27 cellular contexts compared by ENCODE assay signal in the genomic region with DNA sequence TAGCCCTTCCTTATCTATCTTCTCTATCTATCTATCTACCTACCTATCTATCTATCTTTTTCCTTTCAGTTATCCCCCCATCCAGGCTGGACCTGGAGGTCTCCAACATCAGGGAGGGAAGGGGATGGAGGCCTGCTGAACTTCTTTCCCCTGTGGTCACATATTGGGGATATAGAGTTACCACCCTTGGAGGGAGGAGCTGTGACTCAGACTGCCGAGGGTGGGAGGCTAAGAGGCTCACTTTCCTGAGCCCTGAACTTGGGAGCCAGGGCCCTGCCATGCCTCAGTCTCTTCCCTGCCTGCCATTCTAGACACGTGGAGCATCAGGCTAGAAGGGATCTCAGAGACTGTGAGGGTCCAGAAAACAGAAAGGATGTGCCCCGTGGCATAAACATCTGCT. TPM values are rescaled to one million over a fixed set of nuclear protein-coding genes. Genes with fewer than 3 reads are reported as not detected.
DNase-seq lines count a peak whose midpoint lies in the region; ATAC-seq and TF ChIP-seq lines count a peak whose summit lies in the region.
"Had no signal": no experiment of that assay in that cellular context is flagged by ENCODE, and none has a peak within 500 bp of the region (broad histone marks: within the 10 kb centered on the region; RNA-seq: fewer than 3 reads in every experiment).

No MANE protein-coding gene starts in this region.

- H3K36me3 Mint-ChIP-seq in MCF 10A (ENCODE audit: insufficient read depth, unreplicated experiment): no peaks in the 10 kb centered on the region
- H3K36me3 Mint-ChIP-seq in activated T-helper 1 cell treated with anti-CD3 and anti-CD28 coated beads, Interleukin-12 subunit alpha, Interleukin-12 subunit beta, Interleukin-2, Interleukin-4 antibody, amounts not matched to agents 30 ng/mL and 10 ng/mL and 1 ng/mL, durations not matched to agents 14 hours and 24 hours and 36 hours (ENCODE audit: low read depth): no peaks in the 10 kb centered on the region
- H3K36me3 Mint-ChIP-seq: activated naive CD8-positive, alpha-beta T cell treated with anti-CD3 and anti-CD28 coated beads, Interleukin-2, amount 10 ng/mL, durations not matched to agents 7 days and 5 days; memory B cell; naive thymus-derived CD8-positive, alpha-beta T cell had no signal

- dilution Hi-C loops in mammary epithelial cell (cut with HindIII; ENCODE audit: low sequenced_read_pairs): no loop called here

- no TSS peak for BruUV-seq in mammary epithelial cell (replicated peaks; lab: Mats Ljungman, UMichigan)
- BruUV-seq in MCF 10A (replicated peaks; lab: Mats Ljungman, UMichigan): no TSS peak

- WGBS in mammary epithelial cell (ENCODE audit: low coverage, missing lambda C conversion rate): 21% methylated on average over 2 of the region's 3 CpGs
- 43% methylated on average over 3 of the region's 3 CpGs for WGBS in SK-N-SH (ENCODE audit: low lambda C conversion rate)

- TF ChIP-seq EP300 in SK-N-SH (IDR thresholded peaks at IDR 0.05; ENCODE audit: borderline replicate concordance in 1 of 2, low read depth in 1 of 2, low read length in 1 of 2): no peak

- H3K4me2 ChIP-seq in mammary epithelial cell (ENCODE audit: insufficient read depth, low read depth, low read length) (no peak overlapping the region), SK-N-SH (no peak overlapping the region; the same call in 1 of the 2 replicates), fibroblast of lung (ENCODE audit: extremely low read depth, insufficient read depth, low read length) (peak overlapping the region; percentile 17)

- H3K27me3 Mint-ChIP-seq in MCF 10A (ENCODE audit: insufficient read depth, unreplicated experiment): no peaks in the 10 kb centered on the region
- peaks cover 4% of the 10 kb centered on the region for H3K27me3 Mint-ChIP-seq in activated T-helper 1 cell treated with anti-CD3 and anti-CD28 coated beads, Interleukin-12 subunit alpha, Interleukin-12 subunit beta, Interleukin-2, Interleukin-4 antibody, amounts not matched to agents 30 ng/mL and 10 ng/mL and 1 ng/mL, durations not matched to agents 14 hours and 24 hours and 36 hours (ENCODE audit: insufficient read depth)
- H3K27me3 Mint-ChIP-seq: activated CD4-positive, alpha-beta T cell treated with anti-CD3 and anti-CD28 coated beads, Interleukin-2, amount 10 ng/mL, durations not matched to agents 7 days and 5 days; B cell; effector memory CD8-positive, alpha-beta T cell; memory B cell; naive thymus-derived CD8-positive, alpha-beta T cell had no signal

- H3K36me3 ChIP-seq in mammary epithelial cell (ENCODE audit: insufficient read depth, low read length) (no peaks in the 10 kb centered on the region), SK-N-SH (replicated peaks in 1 of 2; ENCODE audit: control insufficient read depth in 1 of 2, insufficient read depth in 2 of 2, low read length in 1 of 2) (no peaks in the 10 kb centered on the region), fibroblast of lung (ENCODE audit: control insufficient read depth, insufficient read depth, low read length) (no peaks in the 10 kb centered on the region)
- H3K36me3 ChIP-seq: esophagus squamous epithelium had no signal

- CTCF ChIA-PET in mammary epithelial cell (lab: Charles Lee; ENCODE audit: low non-redundant PET): no interaction called here
- CTCF ChIA-PET in MCF 10A (lab: Yijun Ruan, JAX): no interaction called here
- CTCF ChIA-PET in SK-N-SH (lab: Yijun Ruan, JAX): no interaction called here
- CTCF ChIA-PET in RWPE1 (lab: Yijun Ruan, JAX): no interaction called here

- DNase-seq in mammary epithelial cell: no peak
- no peak for DNase-seq in MCF 10A (ENCODE audit: unreplicated experiment)
- no peak for DNase-seq in SK-N-SH
- peak in 1 of 2 donors; percentile 29 for DNase-seq in fibroblast of lung (ENCODE audit: low read depth in 2 of 2)
- DNase-seq in cortex of kidney (lab: John Stamatoyannopoulos, UW): no peak
- no peak for DNase-seq in RWPE1 (ENCODE audit: low spot score)
- no peak for DNase-seq in activated T-helper 1 cell treated with anti-CD3 and anti-CD28 coated beads, Interleukin-12 subunit alpha, Interleukin-12 subunit beta, Interleukin-2, Interleukin-4 antibody, amounts not matched to agents 30 ng/mL and 10 ng/mL and 1 ng/mL, durations not matched to agents 14 hours and 24 hours and 36 hours (ENCODE audit: low spot score)
- DNase-seq: activated CD4-positive, alpha-beta T cell treated with anti-CD3 and anti-CD28 coated beads, Interleukin-2, amount 10 ng/mL, durations not matched to agents 7 days and 5 days; activated naive CD8-positive, alpha-beta T cell treated with anti-CD3 and anti-CD28 coated beads, Interleukin-2, amount 10 ng/mL, durations not matched to agents 7 days and 5 days; body of pancreas; Caco-2; effector memory CD8-positive, alpha-beta T cell; esophagus squamous epithelium; GOT3; naive thymus-derived CD8-positive, alpha-beta T cell; NCI-H146; NCI-H2171; stimulated activated CD4-positive, alpha-beta T cell treated with anti-CD3 and anti-CD28 coated beads, Interleukin-12 subunit alpha, Interleukin-12 subunit beta, amount 100 ng/mL, for 4 hours; stimulated activated CD4-positive, alpha-beta T cell treated with anti-CD3 and anti-CD28 coated beads, Interleukin-4, amount 100 ng/mL, for 4 hours; stimulated activated naive CD8-positive, alpha-beta T cell treated with anti-CD3 and anti-CD28 coated beads, Interleukin-15, Interleukin-2, amounts not matched to agents 100 U/mL and 50 U/mL, for 24 hours had no signal

- no peak for TF ChIP-seq RAD21 in SK-N-SH (IDR thresholded peaks at IDR 0.05; ENCODE audit: low read length)

- no peak overlapping the region for H3K4me3 Mint-ChIP-seq in MCF 10A (ENCODE audit: unreplicated experiment)
- no peak overlapping the region for H3K4me3 Mint-ChIP-seq in activated T-helper 1 cell treated with anti-CD3 and anti-CD28 coated beads, Interleukin-12 subunit alpha, Interleukin-12 subunit beta, Interleukin-2, Interleukin-4 antibody, amounts not matched to agents 30 ng/mL and 10 ng/mL and 1 ng/mL, durations not matched to agents 14 hours and 24 hours and 36 hours
- H3K4me3 Mint-ChIP-seq: activated CD4-positive, alpha-beta T cell treated with anti-CD3 and anti-CD28 coated beads, Interleukin-2, amount 10 ng/mL, durations not matched to agents 7 days and 5 days; activated naive CD8-positive, alpha-beta T cell treated with anti-CD3 and anti-CD28 coated beads, Interleukin-2, amount 10 ng/mL, durations not matched to agents 7 days and 5 days; B cell; effector memory CD8-positive, alpha-beta T cell; memory B cell; naive thymus-derived CD8-positive, alpha-beta T cell; T-helper 1 cell treated with Interleukin-12 subunit alpha and Interleukin-12 subunit beta and Interleukin-4 antibody, amounts not matched to agents 30 μg/mL and 1 μg/mL, for 36 hours had no signal

- H3K79me2 ChIP-seq in mammary epithelial cell (ENCODE audit: insufficient read depth, low read length) (no peaks in the 10 kb centered on the region), SK-N-SH (ENCODE audit: insufficient read depth) (no peaks in the 10 kb centered on the region), fibroblast of lung (ENCODE audit: control insufficient read depth, insufficient read depth, low read length) (no peaks in the 10 kb centered on the region)

- no peak overlapping the region for H3K27ac Mint-ChIP-seq in MCF 10A (ENCODE audit: low read depth, unreplicated experiment)
- no peak overlapping the region for H3K27ac Mint-ChIP-seq in activated T-helper 1 cell treated with anti-CD3 and anti-CD28 coated beads, Interleukin-12 subunit alpha, Interleukin-12 subunit beta, Interleukin-2, Interleukin-4 antibody, amounts not matched to agents 30 ng/mL and 10 ng/mL and 1 ng/mL, durations not matched to agents 14 hours and 24 hours and 36 hours
- H3K27ac Mint-ChIP-seq: activated CD4-positive, alpha-beta T cell treated with anti-CD3 and anti-CD28 coated beads, Interleukin-2, amount 10 ng/mL, durations not matched to agents 7 days and 5 days; activated naive CD8-positive, alpha-beta T cell treated with anti-CD3 and anti-CD28 coated beads, Interleukin-2, amount 10 ng/mL, durations not matched to agents 7 days and 5 days; activated T-helper 2 cell treated with anti-CD3 and anti-CD28 coated beads, Interferon-gamma antibody, Interleukin-2, Interleukin-4, amounts not matched to agents 10 μg/mL and 5 μg/mL and 100 μg/mL, durations not matched to agents 14 hours and 24 hours and 36 hours; B cell; memory B cell; T-helper 1 cell treated with Interleukin-12 subunit alpha and Interleukin-12 subunit beta and Interleukin-4 antibody, amounts not matched to agents 30 μg/mL and 1 μg/mL, for 36 hours had no signal

- POLR2A ChIA-PET in MCF 10A (lab: Yijun Ruan, JAX): no interaction called here
- POLR2A ChIA-PET in SK-N-SH (lab: Yijun Ruan, JAX): no interaction called here
- POLR2A ChIA-PET in RWPE1 (lab: Yijun Ruan, JAX; ENCODE audit: low non-redundant PET): no interaction called here

- H2AFZ ChIP-seq in mammary epithelial cell (ENCODE audit: low read depth, low read length) (peak overlapping the region; percentile 9), SK-N-SH (ENCODE audit: low read depth) (no peak overlapping the region), fibroblast of lung (ENCODE audit: low read length) (peak overlapping the region; percentile 45)

- H3K27me3 ChIP-seq in mammary epithelial cell (ENCODE audit: insufficient read depth, low read length) (no peaks in the 10 kb centered on the region), SK-N-SH (ENCODE audit: insufficient read depth) (no peaks in the 10 kb centered on the region), fibroblast of lung (ENCODE audit: control insufficient read depth, insufficient read depth, low read length) (no peaks in the 10 kb centered on the region)
- H3K27me3 ChIP-seq: body of pancreas, esophagus squamous epithelium had no signal

- H4K20me1 ChIP-seq in mammary epithelial cell (ENCODE audit: insufficient read depth, low read length): no peaks in the 10 kb centered on the region
- no peaks in the 10 kb centered on the region for H4K20me1 ChIP-seq in SK-N-SH (ENCODE audit: insufficient read depth)
- H4K20me1 ChIP-seq in fibroblast of lung (ENCODE audit: control insufficient read depth, extremely low read depth, insufficient read depth, low read length): no peaks in the 10 kb centered on the region

- H3F3A ChIP-seq in SK-N-SH (replicated peaks; ENCODE audit: insufficient read depth): peaks cover 23% of the 10 kb centered on the region

- H3K4me1 ChIP-seq in mammary epithelial cell (ENCODE audit: insufficient read depth, low read length): no peaks in the 10 kb centered on the region
- H3K4me1 ChIP-seq in SK-N-SH (ENCODE audit: control insufficient read depth in 1 of 2, insufficient read depth in 2 of 2, low read depth in 1 of 2, low read length in 1 of 2): peaks cover 9 to 14% of the 10 kb centered on the region in 2 experiments; a peak in 2 of 4 replicates
- peaks cover 6% of the 10 kb centered on the region for H3K4me1 ChIP-seq in fibroblast of lung (ENCODE audit: control insufficient read depth, extremely low read depth, insufficient read depth, low read length)
- H3K4me1 ChIP-seq: body of pancreas had no signal

- H3K9me3 ChIP-seq in mammary epithelial cell (replicated peaks; ENCODE audit: insufficient read depth, low read length) (no peaks in the 10 kb centered on the region), SK-N-SH (no peaks in the 10 kb centered on the region), fibroblast of lung (ENCODE audit: control insufficient read depth, insufficient read depth, low read depth, low read length) (no peaks in the 10 kb centered on the region)
- H3K9me3 ChIP-seq: body of pancreas, Caco-2, esophagus squamous epithelium had no signal

- no peak overlapping the region for H3K4me3 ChIP-seq in mammary epithelial cell (replicated peaks in 1 of 3; ENCODE audit: insufficient read depth in 1 of 3, low read depth in 2 of 3, low read length in 3 of 3)
- H3K4me3 ChIP-seq in SK-N-SH (ENCODE audit: low read depth in 2 of 2, low read length in 1 of 2): no peak overlapping the region
- H3K4me3 ChIP-seq in fibroblast of lung (replicated peaks in 1 of 4; ENCODE audit: control extremely low read depth in 1 of 4, insufficient read depth in 1 of 4, low read depth in 3 of 4, low read length in 4 of 4): no peak overlapping the region
- H3K4me3 ChIP-seq: body of pancreas, esophagus squamous epithelium had no signal

- in situ Hi-C loops in mammary epithelial cell (cut with MboI; ENCODE audit: low sequenced_read_pairs in 2 of 2): no loop called here

- H3K9me2 ChIP-seq in SK-N-SH: no peaks in the 10 kb centered on the region

- H3K9me3 Mint-ChIP-seq in MCF 10A (ENCODE audit: unreplicated experiment): no peaks in the 10 kb centered on the region
- no peaks in the 10 kb centered on the region for H3K9me3 Mint-ChIP-seq in activated T-helper 1 cell treated with anti-CD3 and anti-CD28 coated beads, Interleukin-12 subunit alpha, Interleukin-12 subunit beta, Interleukin-2, Interleukin-4 antibody, amounts not matched to agents 30 ng/mL and 10 ng/mL and 1 ng/mL, durations not matched to agents 14 hours and 24 hours and 36 hours
- H3K9me3 Mint-ChIP-seq: activated CD4-positive, alpha-beta T cell treated with anti-CD3 and anti-CD28 coated beads, Interleukin-2, amount 10 ng/mL, durations not matched to agents 7 days and 5 days; activated naive CD8-positive, alpha-beta T cell treated with anti-CD3 and anti-CD28 coated beads, Interleukin-2, amount 10 ng/mL, durations not matched to agents 7 days and 5 days; activated T-helper 2 cell treated with anti-CD3 and anti-CD28 coated beads, Interferon-gamma antibody, Interleukin-2, Interleukin-4, amounts not matched to agents 10 μg/mL and 5 μg/mL and 100 μg/mL, durations not matched to agents 14 hours and 24 hours and 36 hours; effector memory CD8-positive, alpha-beta T cell; memory B cell; naive thymus-derived CD8-positive, alpha-beta T cell; T-helper 1 cell treated with Interleukin-12 subunit alpha and Interleukin-12 subunit beta and Interleukin-4 antibody, amounts not matched to agents 30 μg/mL and 1 μg/mL, for 36 hours had no signal

- H3K27ac ChIP-seq in mammary epithelial cell (ENCODE audit: insufficient read depth, low read depth, low read length): no peak overlapping the region
- no peak overlapping the region for H3K27ac ChIP-seq in SK-N-SH (ENCODE audit: low read depth in 2 of 2, low read length in 1 of 2)
- H3K27ac ChIP-seq in fibroblast of lung (ENCODE audit: insufficient read depth, low read length): no peak overlapping the region
- no peak overlapping the region for H3K27ac ChIP-seq in RWPE1
- H3K27ac ChIP-seq: 22Rv1, body of pancreas, esophagus squamous epithelium had no signal

- no peak for TF ChIP-seq CTCF in mammary epithelial cell (conservative IDR thresholded peaks at IDR 0.05 in 1 of 2, IDR thresholded peaks at IDR 0.05 in 1 of 2; ENCODE audit: extremely low read depth in 1 of 2, insufficient read depth in 1 of 2, low read depth in 1 of 2, low read length in 2 of 2)
- TF ChIP-seq CTCF in MCF 10A (IDR thresholded peaks at IDR 0.05; ENCODE audit: unreplicated experiment): no peak
- no peak for TF ChIP-seq CTCF in SK-N-SH (IDR thresholded peaks at IDR 0.05)
- TF ChIP-seq CTCF in fibroblast of lung (conservative IDR thresholded peaks at IDR 0.05 in 1 of 2, IDR thresholded peaks at IDR 0.05 in 1 of 2; ENCODE audit: low read depth in 1 of 2, low read length in 2 of 2): no peak
- TF ChIP-seq CTCF in RWPE1 (conservative IDR thresholded peaks at IDR 0.05; ENCODE audit: low read depth): no peak

- intact Hi-C loops in mammary epithelial cell (cut with micrococcal nuclease) (no loop called here), MCF 10A (cut with micrococcal nuclease) (no loop called here)
- intact Hi-C loops in activated T-helper 1 cell treated with anti-CD3 and anti-CD28 coated beads, Interleukin-12 subunit alpha, Interleukin-12 subunit beta, Interleukin-2, Interleukin-4 antibody, amounts not matched to agents 30 ng/mL and 10 ng/mL and 1 ng/mL, durations not matched to agents 14 hours and 24 hours and 36 hours (cut with micrococcal nuclease): no loop called here

- no peak for ATAC-seq in GM21390 (IDR thresholded peaks at IDR 0.05; ENCODE audit: unreplicated experiment)
- ATAC-seq: body of pancreas; effector memory CD8-positive, alpha-beta T cell; naive thymus-derived CD8-positive, alpha-beta T cell; stimulated activated naive CD8-positive, alpha-beta T cell treated with anti-CD3 and anti-CD28 coated beads, Interleukin-15, Interleukin-2, amounts not matched to agents 100 U/mL and 50 U/mL, for 24 hours had no signal

- no peaks in the 10 kb centered on the region for H3K4me1 Mint-ChIP-seq in MCF 10A (ENCODE audit: insufficient read depth, unreplicated experiment)
- H3K4me1 Mint-ChIP-seq in activated T-helper 1 cell treated with anti-CD3 and anti-CD28 coated beads, Interleukin-12 subunit alpha, Interleukin-12 subunit beta, Interleukin-2, Interleukin-4 antibody, amounts not matched to agents 30 ng/mL and 10 ng/mL and 1 ng/mL, durations not matched to agents 14 hours and 24 hours and 36 hours (ENCODE audit: low read depth): peaks cover 20% of the 10 kb centered on the region

- no peak overlapping the region for H3K9ac ChIP-seq in mammary epithelial cell (ENCODE audit: insufficient read depth, low read length)
- H3K9ac ChIP-seq in SK-N-SH: no peak overlapping the region
- H3K9ac ChIP-seq in fibroblast of lung (ENCODE audit: insufficient read depth, low read length): no peak overlapping the region

RNA-seq across cellular contexts. Expression of gene LRRC3C, which starts 8.4 kb away (rescaled TPM):
- total RNA-seq in mammary epithelial cell (not detected), MCF 10A (2022) (not detected in 2 replicates), fibroblast of lung (not detected in 2 replicates)
- polyA plus RNA-seq in mammary epithelial cell (not detected), SK-N-SH (2012; rRNA removed) (not detected in 2 replicates), fibroblast of lung (not detected in 2 replicates)
- polyA minus RNA-seq in mammary epithelial cell (not detected), fibroblast of lung (ENCODE audit: low replicate concordance) (not detected in 2 replicates)
- not detected in 2 replicates for polyA plus RNA-seq in SK-N-SH (2012; cell fraction: cytosol; rRNA removed)
- not detected in 2 replicates for polyA plus RNA-seq in SK-N-SH (2012; cell fraction: nucleus; rRNA removed)
- polyA plus RNA-seq in fibroblast of lung (2012): not detected in 2 replicates
- not detected in 2 replicates for total RNA-seq in activated T-helper 1 cell treated with anti-CD3 and anti-CD28 coated beads, Interleukin-12 subunit alpha, Interleukin-12 subunit beta, Interleukin-2, Interleukin-4 antibody, amounts not matched to agents 30 ng/mL and 10 ng/mL and 1 ng/mL, durations not matched to agents 14 hours and 24 hours and 36 hours
- total RNA-seq: activated CD4-positive, alpha-beta T cell treated with anti-CD3 and anti-CD28 coated beads, Interleukin-2, amount 10 ng/mL, durations not matched to agents 7 days and 5 days; activated naive CD8-positive, alpha-beta T cell treated with anti-CD3 and anti-CD28 coated beads, Interleukin-2, amount 10 ng/mL, durations not matched to agents 7 days and 5 days; activated T-helper 2 cell treated with anti-CD3 and anti-CD28 coated beads, Interferon-gamma antibody, Interleukin-2, Interleukin-4, amounts not matched to agents 10 μg/mL and 5 μg/mL and 100 μg/mL, durations not matched to agents 14 hours and 24 hours and 36 hours; B cell; body of pancreas; Caco-2; esophagus squamous epithelium; osteocyte had no signal
- polyA plus RNA-seq: naive thymus-derived CD8-positive, alpha-beta T cell had no signal

RNA-seq across cellular contexts. Expression of gene ORMDL3, which starts 8.5 kb away (rescaled TPM):
- total RNA-seq in mammary epithelial cell (10 to 100 TPM; 36.2 to 53.3 TPM), MCF 10A (2022) (14.7 and 17.0 TPM in 2 replicates), fibroblast of lung (48.1 and 51.9 TPM in 2 replicates)
- polyA plus RNA-seq in mammary epithelial cell (20.1 TPM), SK-N-SH (2012; rRNA removed) (27.8 and 38.5 TPM in 2 replicates), fibroblast of lung (22.3 and 30.1 TPM in 2 replicates)
- polyA minus RNA-seq in mammary epithelial cell (55.2 TPM), fibroblast of lung (ENCODE audit: low replicate concordance) (144 and 147 TPM in 2 replicates)
- 28.1 and 30.4 TPM in 2 replicates for polyA plus RNA-seq in SK-N-SH (2012; cell fraction: cytosol; rRNA removed)
- polyA plus RNA-seq in SK-N-SH (2012; cell fraction: nucleus; rRNA removed): 21.0 and 22.8 TPM in 2 replicates
- polyA plus RNA-seq in fibroblast of lung (2012): 64.2 and 75.9 TPM in 2 replicates
- total RNA-seq in activated T-helper 1 cell treated with anti-CD3 and anti-CD28 coated beads, Interleukin-12 subunit alpha, Interleukin-12 subunit beta, Interleukin-2, Interleukin-4 antibody, amounts not matched to agents 30 ng/mL and 10 ng/mL and 1 ng/mL, durations not matched to agents 14 hours and 24 hours and 36 hours: 70.8 and 77.4 TPM in 2 replicates

RNA-seq across cellular contexts. Expression of gene GSDMB, which starts 17.5 kb away (rescaled TPM):
- total RNA-seq in mammary epithelial cell (1 to 10 TPM; 6.0 to 8.0 TPM), MCF 10A (2022) (1.4 and 5.0 TPM in 2 replicates), fibroblast of lung (4.4 and 5.6 TPM in 2 replicates)
- polyA plus RNA-seq in mammary epithelial cell (1.7 TPM), SK-N-SH (2012; rRNA removed) (2.4 and 3.6 TPM in 2 replicates), fibroblast of lung (1.1 and 2.3 TPM in 2 replicates)
- polyA minus RNA-seq in mammary epithelial cell (not detected), fibroblast of lung (ENCODE audit: low replicate concordance) (0.75 and 0.82 TPM in 2 replicates)
- 0.43 and 0.53 TPM in 2 replicates for polyA plus RNA-seq in SK-N-SH (2012; cell fraction: cytosol; rRNA removed)
- polyA plus RNA-seq in SK-N-SH (2012; cell fraction: nucleus; rRNA removed): 20.6 and 25.6 TPM in 2 replicates
- 1.1 and 2.6 TPM in 2 replicates for polyA plus RNA-seq in fibroblast of lung (2012)
- 23.8 and 27.4 TPM in 2 replicates for total RNA-seq in activated T-helper 1 cell treated with anti-CD3 and anti-CD28 coated beads, Interleukin-12 subunit alpha, Interleukin-12 subunit beta, Interleukin-2, Interleukin-4 antibody, amounts not matched to agents 30 ng/mL and 10 ng/mL and 1 ng/mL, durations not matched to agents 14 hours and 24 hours and 36 hours

RNA-seq across cellular contexts. Expression of gene GSDMA, which starts 26.9 kb away (rescaled TPM):
- total RNA-seq in mammary epithelial cell (10 to 100 TPM in 1 of 2 donors, under 1 TPM in 1; 0.67 to 12.7 TPM), MCF 10A (2022) (0.61 and 0.77 TPM in 2 replicates), fibroblast of lung (not detected in 2 replicates)
- polyA plus RNA-seq in mammary epithelial cell (7.8 TPM), SK-N-SH (2012; rRNA removed) (not detected in 2 replicates), fibroblast of lung (not detected in 2 replicates)
- polyA minus RNA-seq in mammary epithelial cell (2.5 TPM), fibroblast of lung (ENCODE audit: low replicate concordance) (not detected in 2 replicates)
- polyA plus RNA-seq in SK-N-SH (2012; cell fraction: cytosol; rRNA removed): 0.01 and 0.03 TPM in 2 replicates
- not detected in 2 replicates for polyA plus RNA-seq in SK-N-SH (2012; cell fraction: nucleus; rRNA removed)
- polyA plus RNA-seq in fibroblast of lung (2012): not detected in 2 replicates
- total RNA-seq in activated T-helper 1 cell treated with anti-CD3 and anti-CD28 coated beads, Interleukin-12 subunit alpha, Interleukin-12 subunit beta, Interleukin-2, Interleukin-4 antibody, amounts not matched to agents 30 ng/mL and 10 ng/mL and 1 ng/mL, durations not matched to agents 14 hours and 24 hours and 36 hours: 0.42 and 0.73 TPM in 2 replicates
- total RNA-seq: B cell; Caco-2; naive thymus-derived CD8-positive, alpha-beta T cell; osteocyte had no signal

RNA-seq across cellular contexts. Expression of gene PSMD3, which starts 44.7 kb away (rescaled TPM):
- total RNA-seq in mammary epithelial cell (100 to 1,000 TPM; 112 to 159 TPM), MCF 10A (2022) (74.2 and 95.3 TPM in 2 replicates), fibroblast of lung (55.2 and 55.5 TPM in 2 replicates)
- polyA plus RNA-seq in mammary epithelial cell (184 TPM), SK-N-SH (2012; rRNA removed) (87.6 and 104 TPM in 2 replicates), fibroblast of lung (66.9 and 107 TPM in 2 replicates)
- polyA minus RNA-seq in mammary epithelial cell (160 TPM), fibroblast of lung (ENCODE audit: low replicate concordance) (181 and 235 TPM in 2 replicates)
- 57.9 and 80.3 TPM in 2 replicates for polyA plus RNA-seq in SK-N-SH (2012; cell fraction: cytosol; rRNA removed)
- polyA plus RNA-seq in SK-N-SH (2012; cell fraction: nucleus; rRNA removed): 104 and 122 TPM in 2 replicates
- polyA plus RNA-seq in fibroblast of lung (2012): 83.3 and 134 TPM in 2 replicates
- total RNA-seq in activated T-helper 1 cell treated with anti-CD3 and anti-CD28 coated beads, Interleukin-12 subunit alpha, Interleukin-12 subunit beta, Interleukin-2, Interleukin-4 antibody, amounts not matched to agents 30 ng/mL and 10 ng/mL and 1 ng/mL, durations not matched to agents 14 hours and 24 hours and 36 hours: 191 and 201 TPM in 2 replicates
